In the genomic region with DNA sequence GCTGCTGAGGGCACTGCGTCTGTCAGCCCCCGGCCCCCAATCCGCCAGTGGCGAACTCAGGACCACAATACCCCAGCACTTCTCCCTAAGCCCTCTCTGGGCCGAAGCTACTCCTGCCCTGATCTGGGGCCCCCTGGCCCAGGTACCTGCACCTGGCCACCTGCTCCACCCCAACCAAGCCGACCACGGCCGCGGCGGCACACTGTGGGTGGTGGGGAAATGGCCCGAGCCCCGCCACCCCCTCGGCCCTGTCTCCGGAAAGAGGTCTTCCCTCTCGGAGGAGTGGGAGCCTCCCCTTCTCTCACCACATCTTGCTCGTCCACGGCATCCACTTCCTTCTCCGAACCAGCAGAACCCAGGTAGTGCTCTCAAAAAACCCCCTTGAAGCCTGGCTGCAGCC, we compare ENCODE assay signal across 16 cellular contexts. TPM values are rescaled to one million over a fixed set of nuclear protein-coding genes. Genes with fewer than 3 reads are reported as not detected.
A peak's percentile ranks its signal among the peaks of the same experiment; 100 is the strongest.
DNase-seq lines count a peak whose midpoint lies in the region; ATAC-seq and TF ChIP-seq lines count a peak whose summit lies in the region.
"Had no signal": no experiment of that assay in that cellular context is flagged by ENCODE, and none has a peak within 500 bp of the region (broad histone marks: within the 10 kb centered on the region; RNA-seq: fewer than 3 reads in every experiment).

No MANE protein-coding gene starts in this region.

- H3K27me3 ChIP-seq in CD4-positive, alpha-beta T cell (ENCODE audit: control insufficient read depth, insufficient read depth, low read length), result no peaks in the 10 kb centered on the region
- no peaks in the 10 kb centered on the region for H3K27me3 ChIP-seq in neural progenitor cell
- H3K27me3 ChIP-seq in CD8-positive, alpha-beta memory T cell (ENCODE audit: insufficient read depth, low read length, poor library complexity, severe bottlenecking), result no peaks in the 10 kb centered on the region

- peaks cover 39% of the 10 kb centered on the region for H3F3A ChIP-seq in neural progenitor cell (ENCODE audit: low read depth)

- H4K20me1 ChIP-seq in neural progenitor cell (ENCODE audit: low read depth), result peaks cover 3% of the 10 kb centered on the region

- BruUV-seq in Calu3 (replicated peaks; lab: Mats Ljungman, UMichigan), result no TSS peak

- H3K4me1 ChIP-seq in neural progenitor cell, result peaks cover 8% of the 10 kb centered on the region
- peaks cover 25% of the 10 kb centered on the region for H3K4me1 ChIP-seq in CD8-positive, alpha-beta memory T cell (ENCODE audit: insufficient read depth, low read length)

- no peak for ATAC-seq in activated T-cell treated with anti-CD3 and anti-CD28 coated beads, Interleukin-2, amount 50 U/mL, for 4 hours
- ATAC-seq in CD4-positive, alpha-beta T cell (ENCODE audit: poor library complexity), result no peak

- peak overlapping the region; percentile 38 for H3K4me3 Mint-ChIP-seq in activated T-cell treated with anti-CD3 and anti-CD28 coated beads, Interleukin-2, amount 50 U/mL, for 4 hours
- H3K4me3 Mint-ChIP-seq in CD4-positive, alpha-beta T cell, result peak overlapping the region; percentile 20
- H3K4me3 Mint-ChIP-seq in activated T-helper 1 cell treated with anti-CD3 and anti-CD28 coated beads, Interleukin-12 subunit alpha, Interleukin-12 subunit beta, Interleukin-2, Interleukin-4 antibody, amounts not matched to agents 30 ng/mL and 10 ng/mL and 1 ng/mL, durations not matched to agents 14 hours and 24 hours and 36 hours, result peak overlapping the region; percentile 30
- peak overlapping the region; percentile 30 for H3K4me3 Mint-ChIP-seq in neural progenitor cell
- H3K4me3 Mint-ChIP-seq in Calu3 (ENCODE audit: low read depth, unreplicated experiment), result no peak overlapping the region
- no peak overlapping the region for H3K4me3 Mint-ChIP-seq in CD8-positive, alpha-beta memory T cell
- H3K4me3 Mint-ChIP-seq: B cell; CD4-positive, alpha-beta memory T cell; HFFc6 had no signal

- no peak for DNase-seq in activated T-cell treated with anti-CD3 and anti-CD28 coated beads, Interleukin-2, amount 50 U/mL, for 4 hours
- DNase-seq in activated T-cell treated with anti-CD3 and anti-CD28 coated beads, Interleukin-2, amount 50 U/mL, for 48 hours, result no peak
- DNase-seq in CD4-positive, alpha-beta T cell, result no peak
- DNase-seq in activated T-helper 1 cell treated with anti-CD3 and anti-CD28 coated beads, Interleukin-12 subunit alpha, Interleukin-12 subunit beta, Interleukin-2, Interleukin-4 antibody, amounts not matched to agents 30 ng/mL and 10 ng/mL and 1 ng/mL, durations not matched to agents 14 hours and 24 hours and 36 hours (ENCODE audit: low spot score), result no peak
- DNase-seq in neural progenitor cell (ENCODE audit: low spot score) (no peak), Calu3 (no peak)
- no peak for DNase-seq in CD8-positive, alpha-beta memory T cell
- DNase-seq: ACHN; C1 segment of cervical spinal cord; CD4-positive, alpha-beta memory T cell; COR-L47; DND-41; GF-D8; HCEC 1CT; HFFc6 had no signal

- H3K27ac Mint-ChIP-seq in CD4-positive, alpha-beta T cell, result no peak overlapping the region
- peak overlapping the region; percentile 61 for H3K27ac Mint-ChIP-seq in activated T-helper 1 cell treated with anti-CD3 and anti-CD28 coated beads, Interleukin-12 subunit alpha, Interleukin-12 subunit beta, Interleukin-2, Interleukin-4 antibody, amounts not matched to agents 30 ng/mL and 10 ng/mL and 1 ng/mL, durations not matched to agents 14 hours and 24 hours and 36 hours
- H3K27ac Mint-ChIP-seq in neural progenitor cell (no peak overlapping the region), Calu3 (ENCODE audit: unreplicated experiment) (no peak overlapping the region)
- H3K27ac Mint-ChIP-seq in CD8-positive, alpha-beta memory T cell, result peak overlapping the region in 1 of 8 donors; percentile 51
- H3K27ac Mint-ChIP-seq: B cell, HFFc6 had no signal

- POLR2A ChIA-PET in CD4-positive, alpha-beta T cell (lab: Charles Lee), result no interaction called here
- POLR2A ChIA-PET in CD8-positive, alpha-beta memory T cell (lab: Charles Lee), result no interaction called here

- H2AFZ ChIP-seq in neural progenitor cell (replicated peaks), result no peak overlapping the region

- intact Hi-C loops in CD4-positive, alpha-beta T cell (cut with DNase I, micrococcal nuclease), result loop anchor here in 1 of 2 experiments (5.0 kb wide), 1 partner anchor 283 kb away; the partner anchor contains the start of genes MYL11 and TBC1D10B
- intact Hi-C loops in activated T-helper 1 cell treated with anti-CD3 and anti-CD28 coated beads, Interleukin-12 subunit alpha, Interleukin-12 subunit beta, Interleukin-2, Interleukin-4 antibody, amounts not matched to agents 30 ng/mL and 10 ng/mL and 1 ng/mL, durations not matched to agents 14 hours and 24 hours and 36 hours (cut with micrococcal nuclease), result loop anchor here (5.0 to 10.0 kb wide), 4 partner anchors 680 to 848 kb away; partner anchors contain the start of genes CDIPT, MAZ and TAOK2
- intact Hi-C loops in Calu3 (cut with micrococcal nuclease; ENCODE audit: unreplicated experiment), result loop anchor here (5.0 kb wide), 1 partner anchor 42 kb away; the partner anchor contains the start of gene SRCAP

- H3K9me3 ChIP-seq in CD4-positive, alpha-beta T cell (ENCODE audit: control insufficient read depth, low read length), result no peaks in the 10 kb centered on the region
- no peaks in the 10 kb centered on the region for H3K9me3 ChIP-seq in neural progenitor cell (ENCODE audit: low read depth)
- no peaks in the 10 kb centered on the region for H3K9me3 ChIP-seq in CD8-positive, alpha-beta memory T cell (ENCODE audit: low read length)

- no peaks in the 10 kb centered on the region for H3K9me3 Mint-ChIP-seq in activated T-cell treated with anti-CD3 and anti-CD28 coated beads, Interleukin-2, amount 50 U/mL, for 4 hours
- H3K9me3 Mint-ChIP-seq in CD4-positive, alpha-beta T cell, result no peaks in the 10 kb centered on the region
- no peaks in the 10 kb centered on the region for H3K9me3 Mint-ChIP-seq in activated T-helper 1 cell treated with anti-CD3 and anti-CD28 coated beads, Interleukin-12 subunit alpha, Interleukin-12 subunit beta, Interleukin-2, Interleukin-4 antibody, amounts not matched to agents 30 ng/mL and 10 ng/mL and 1 ng/mL, durations not matched to agents 14 hours and 24 hours and 36 hours
- no peaks in the 10 kb centered on the region for H3K9me3 Mint-ChIP-seq in neural progenitor cell
- no peaks in the 10 kb centered on the region for H3K9me3 Mint-ChIP-seq in Calu3 (ENCODE audit: low read depth, unreplicated experiment)
- H3K9me3 Mint-ChIP-seq in CD8-positive, alpha-beta memory T cell, result peaks cover 0 to 2% (median 0%) of the 10 kb centered on the region in 5 donors
- H3K9me3 Mint-ChIP-seq: HFFc6 had no signal

- peaks cover 14% of the 10 kb centered on the region for H3K79me2 ChIP-seq in neural progenitor cell (ENCODE audit: low read depth)

- no peaks in the 10 kb centered on the region for H3K27me3 Mint-ChIP-seq in activated T-cell treated with anti-CD3 and anti-CD28 coated beads, Interleukin-2, amount 50 U/mL, for 4 hours (ENCODE audit: low read depth)
- no peaks in the 10 kb centered on the region for H3K27me3 Mint-ChIP-seq in CD4-positive, alpha-beta T cell
- H3K27me3 Mint-ChIP-seq in activated T-helper 1 cell treated with anti-CD3 and anti-CD28 coated beads, Interleukin-12 subunit alpha, Interleukin-12 subunit beta, Interleukin-2, Interleukin-4 antibody, amounts not matched to agents 30 ng/mL and 10 ng/mL and 1 ng/mL, durations not matched to agents 14 hours and 24 hours and 36 hours (ENCODE audit: insufficient read depth), result no peaks in the 10 kb centered on the region
- H3K27me3 Mint-ChIP-seq in neural progenitor cell (ENCODE audit: insufficient read depth, low read depth), result peaks cover 7% of the 10 kb centered on the region
- H3K27me3 Mint-ChIP-seq in Calu3 (ENCODE audit: unreplicated experiment), result no peaks in the 10 kb centered on the region
- peaks cover 0 to 2% of the 10 kb centered on the region in 2 donors for H3K27me3 Mint-ChIP-seq in CD8-positive, alpha-beta memory T cell
- H3K27me3 Mint-ChIP-seq: B cell; CD4-positive, alpha-beta memory T cell had no signal

- no peak for TF ChIP-seq CTCF in CD4-positive, alpha-beta T cell (IDR thresholded peaks at IDR 0.05)
- TF ChIP-seq CTCF in neural progenitor cell (IDR thresholded peaks at IDR 0.05) (no peak), Calu3 (IDR thresholded peaks at IDR 0.05; ENCODE audit: unreplicated experiment) (no peak)

- H3K9ac ChIP-seq in neural progenitor cell, result no peak overlapping the region

- no peak overlapping the region for H3K4me2 ChIP-seq in neural progenitor cell

- CTCF ChIA-PET in CD4-positive, alpha-beta T cell (lab: Charles Lee), result interaction anchor here (0.5 kb wide), 1 partner anchor 58 kb away, joined by 3 read pairs; no protein-coding TSS in a partner anchor
- CTCF ChIA-PET in Calu3 (lab: Charles Lee), result no interaction called here
- CTCF ChIA-PET in CD8-positive, alpha-beta memory T cell (lab: Charles Lee), result interaction anchor here (1.5 to 4.2 kb wide), 2 partner anchors 17 to 39 kb away, joined by 3 to 20 read pairs; no protein-coding TSS in a partner anchor

- H3K36me3 ChIP-seq in neural progenitor cell, result no peaks in the 10 kb centered on the region
- H3K36me3 ChIP-seq in CD8-positive, alpha-beta memory T cell (ENCODE audit: insufficient read depth, low read length), result peaks cover 36% of the 10 kb centered on the region

- no peak overlapping the region for H3K4me3 ChIP-seq in neural progenitor cell
- no peak overlapping the region for H3K4me3 ChIP-seq in CD8-positive, alpha-beta memory T cell (ENCODE audit: low read length)

- peaks cover 33% of the 10 kb centered on the region for H3K4me1 Mint-ChIP-seq in activated T-cell treated with anti-CD3 and anti-CD28 coated beads, Interleukin-2, amount 50 U/mL, for 4 hours (ENCODE audit: low read depth)
- H3K4me1 Mint-ChIP-seq in CD4-positive, alpha-beta T cell (ENCODE audit: low read depth), result peaks cover 43% of the 10 kb centered on the region
- peaks cover 42% of the 10 kb centered on the region for H3K4me1 Mint-ChIP-seq in activated T-helper 1 cell treated with anti-CD3 and anti-CD28 coated beads, Interleukin-12 subunit alpha, Interleukin-12 subunit beta, Interleukin-2, Interleukin-4 antibody, amounts not matched to agents 30 ng/mL and 10 ng/mL and 1 ng/mL, durations not matched to agents 14 hours and 24 hours and 36 hours (ENCODE audit: low read depth)
- H3K4me1 Mint-ChIP-seq in neural progenitor cell (peaks cover 35% of the 10 kb centered on the region), Calu3 (ENCODE audit: low read depth, unreplicated experiment) (peaks cover 21% of the 10 kb centered on the region)
- H3K4me1 Mint-ChIP-seq in CD8-positive, alpha-beta memory T cell, result peaks cover 36 to 44% (median 36%) of the 10 kb centered on the region in 3 donors

- no peak overlapping the region for H3K27ac ChIP-seq in CD4-positive, alpha-beta T cell (ENCODE audit: low read depth, low read length)
- no peak overlapping the region for H3K27ac ChIP-seq in neural progenitor cell
- H3K27ac ChIP-seq in CD8-positive, alpha-beta memory T cell (ENCODE audit: low read depth, low read length), result no peak overlapping the region

- H3K36me3 Mint-ChIP-seq in activated T-cell treated with anti-CD3 and anti-CD28 coated beads, Interleukin-2, amount 50 U/mL, for 4 hours (ENCODE audit: insufficient read depth), result peaks cover 18% of the 10 kb centered on the region
- H3K36me3 Mint-ChIP-seq in CD4-positive, alpha-beta T cell (ENCODE audit: low read depth), result peaks cover 77% of the 10 kb centered on the region
- peaks cover 46% of the 10 kb centered on the region for H3K36me3 Mint-ChIP-seq in activated T-helper 1 cell treated with anti-CD3 and anti-CD28 coated beads, Interleukin-12 subunit alpha, Interleukin-12 subunit beta, Interleukin-2, Interleukin-4 antibody, amounts not matched to agents 30 ng/mL and 10 ng/mL and 1 ng/mL, durations not matched to agents 14 hours and 24 hours and 36 hours (ENCODE audit: low read depth)
- H3K36me3 Mint-ChIP-seq in neural progenitor cell, result peaks cover 13% of the 10 kb centered on the region
- peaks cover 72% of the 10 kb centered on the region for H3K36me3 Mint-ChIP-seq in Calu3 (ENCODE audit: insufficient read depth, unreplicated experiment)
- H3K36me3 Mint-ChIP-seq in CD8-positive, alpha-beta memory T cell, result peaks cover 0 to 69% (median 4%) of the 10 kb centered on the region in 3 donors

RNA-seq across cellular contexts. Expression of gene FBRS, which starts 3.4 kb away (rescaled TPM):
- 100 to 1,000 TPM; 132 to 158 (median 137) TPM for total RNA-seq in activated T-cell treated with anti-CD3 and anti-CD28 coated beads, Interleukin-2, amount 50 U/mL, for 4 hours
- 100 to 1,000 TPM; 162 to 163 TPM for total RNA-seq in CD4-positive, alpha-beta T cell
- 116 and 125 TPM in 2 replicates for total RNA-seq in activated T-helper 1 cell treated with anti-CD3 and anti-CD28 coated beads, Interleukin-12 subunit alpha, Interleukin-12 subunit beta, Interleukin-2, Interleukin-4 antibody, amounts not matched to agents 30 ng/mL and 10 ng/mL and 1 ng/mL, durations not matched to agents 14 hours and 24 hours and 36 hours
- total RNA-seq in neural progenitor cell (ENCODE audit: low replicate concordance), result 3.6 and 20.5 TPM in 2 replicates
- total RNA-seq in Calu3 (2022), result 113 and 114 TPM in 2 replicates
- 100 to 1,000 TPM; 115 to 124 TPM for total RNA-seq in CD8-positive, alpha-beta memory T cell
- 7.1 TPM for polyA plus RNA-seq in CD8-positive, alpha-beta memory T cell

RNA-seq across cellular contexts. Expression of gene PRR14, which starts 4.1 kb away (rescaled TPM):
- 10 to 100 TPM; 65.1 to 85.3 (median 71.0) TPM for total RNA-seq in activated T-cell treated with anti-CD3 and anti-CD28 coated beads, Interleukin-2, amount 50 U/mL, for 4 hours
- 10 to 100 TPM; 50.2 to 51.7 TPM for total RNA-seq in CD4-positive, alpha-beta T cell
- total RNA-seq in activated T-helper 1 cell treated with anti-CD3 and anti-CD28 coated beads, Interleukin-12 subunit alpha, Interleukin-12 subunit beta, Interleukin-2, Interleukin-4 antibody, amounts not matched to agents 30 ng/mL and 10 ng/mL and 1 ng/mL, durations not matched to agents 14 hours and 24 hours and 36 hours, result 91.9 and 97.4 TPM in 2 replicates
- total RNA-seq in neural progenitor cell (ENCODE audit: low replicate concordance) (3.5 and 14.6 TPM in 2 replicates), Calu3 (2022) (47.4 and 59.4 TPM in 2 replicates)
- total RNA-seq in CD8-positive, alpha-beta memory T cell, result 10 to 100 TPM; 87.5 to 92.5 TPM
- 29.7 TPM for polyA plus RNA-seq in CD8-positive, alpha-beta memory T cell

RNA-seq across cellular contexts. Expression of gene SRCAP, which starts 44.1 kb away (rescaled TPM):
- 100 to 1,000 TPM in 1 of 3 donors, 10 to 100 TPM in 2; 86.3 to 100 (median 96.5) TPM for total RNA-seq in activated T-cell treated with anti-CD3 and anti-CD28 coated beads, Interleukin-2, amount 50 U/mL, for 4 hours
- total RNA-seq in CD4-positive, alpha-beta T cell, result 10 to 100 TPM; 59.5 to 60.1 TPM
- 91.1 and 93.4 TPM in 2 replicates for total RNA-seq in activated T-helper 1 cell treated with anti-CD3 and anti-CD28 coated beads, Interleukin-12 subunit alpha, Interleukin-12 subunit beta, Interleukin-2, Interleukin-4 antibody, amounts not matched to agents 30 ng/mL and 10 ng/mL and 1 ng/mL, durations not matched to agents 14 hours and 24 hours and 36 hours
- total RNA-seq in neural progenitor cell (ENCODE audit: low replicate concordance), result 4.6 and 8.8 TPM in 2 replicates
- total RNA-seq in Calu3 (2022), result 84.6 and 90.8 TPM in 2 replicates
- total RNA-seq in CD8-positive, alpha-beta memory T cell, result 10 to 100 TPM; 75.4 to 76.3 TPM
- 33.0 TPM for polyA plus RNA-seq in CD8-positive, alpha-beta memory T cell

RNA-seq across cellular contexts. Expression of gene ZNF689, which starts 44.7 kb away (rescaled TPM):
- 10 to 100 TPM; 15.4 to 16.9 (median 16.0) TPM for total RNA-seq in activated T-cell treated with anti-CD3 and anti-CD28 coated beads, Interleukin-2, amount 50 U/mL, for 4 hours
- total RNA-seq in CD4-positive, alpha-beta T cell, result 10 to 100 TPM; 15.3 to 15.7 TPM
- 14.7 TPM in 2 replicates for total RNA-seq in activated T-helper 1 cell treated with anti-CD3 and anti-CD28 coated beads, Interleukin-12 subunit alpha, Interleukin-12 subunit beta, Interleukin-2, Interleukin-4 antibody, amounts not matched to agents 30 ng/mL and 10 ng/mL and 1 ng/mL, durations not matched to agents 14 hours and 24 hours and 36 hours
- total RNA-seq in neural progenitor cell (ENCODE audit: low replicate concordance) (9.2 and 15.3 TPM in 2 replicates), Calu3 (2022) (10.4 and 14.1 TPM in 2 replicates)
- 10 to 100 TPM; 14.6 to 15.7 TPM for total RNA-seq in CD8-positive, alpha-beta memory T cell
- 13.7 TPM for polyA plus RNA-seq in CD8-positive, alpha-beta memory T cell

Comparison
In these comparisons a context has a peak if more than half of its experiments do, and no peak if none do; other contexts are left out.
1. H3K4me3 Mint-ChIP-seq: peak in activated T-cell treated with anti-CD3 and anti-CD28 coated beads, Interleukin-2, amount 50 U/mL, for 4 hours (single experiment), CD4-positive, alpha-beta T cell (single experiment), activated T-helper 1 cell treated with anti-CD3 and anti-CD28 coated beads, Interleukin-12 subunit alpha, Interleukin-12 subunit beta, Interleukin-2, Interleukin-4 antibody, amounts not matched to agents 30 ng/mL and 10 ng/mL and 1 ng/mL, durations not matched to agents 14 hours and 24 hours and 36 hours (single experiment) and neural progenitor cell (single experiment); none in Calu3 (single experiment) and CD8-positive, alpha-beta memory T cell (0 of 7).